Comparison of ENCODE assay signal across 10 cellular contexts in the genomic region with DNA sequence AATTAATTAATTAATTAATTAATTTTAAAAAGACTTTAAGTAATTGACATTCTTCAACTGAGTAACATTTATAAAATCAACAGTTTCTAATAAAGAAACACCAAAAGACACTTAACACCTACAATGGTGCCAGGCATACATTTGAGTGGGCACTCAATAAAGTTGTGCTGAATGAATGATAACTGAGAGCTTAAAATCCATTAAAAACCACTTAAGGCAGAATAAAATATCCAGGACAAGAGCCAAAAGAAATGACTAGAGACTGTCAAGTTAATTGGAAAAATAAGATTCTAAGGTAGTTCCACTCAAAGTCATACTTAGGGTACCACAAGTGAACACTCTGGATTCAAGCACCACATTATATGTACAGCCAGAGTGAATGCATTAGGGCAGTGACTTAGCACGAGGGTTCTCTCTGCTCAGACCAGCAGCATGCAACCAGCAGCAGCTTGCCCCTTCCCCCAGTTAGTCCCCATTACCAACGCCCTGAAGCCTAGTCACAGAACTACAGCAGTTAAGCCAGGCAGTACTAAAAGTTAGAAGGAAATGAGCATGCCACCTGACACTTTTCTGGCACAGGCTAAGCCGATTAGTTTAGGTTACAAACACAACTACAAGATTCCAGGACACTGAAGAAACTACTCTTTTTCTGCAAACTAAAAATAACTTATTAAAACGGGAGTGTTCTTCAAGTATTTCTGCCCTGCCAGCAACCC. TPM values are rescaled to one million over a fixed set of nuclear protein-coding genes. Genes with fewer than 3 reads are reported as not detected.
DNase-seq lines count a peak whose midpoint lies in the region; ATAC-seq, FAIRE-seq and TF ChIP-seq lines count a peak whose summit lies in the region.
"Had no signal": no experiment of that assay in that cellular context is flagged by ENCODE, and none has a peak within 500 bp of the region (broad histone marks: within the 10 kb centered on the region; RNA-seq: fewer than 3 reads in every experiment).

No MANE protein-coding gene starts in this region.

- no TSS peak for BruUV-seq in endothelial cell of umbilical vein (replicated peaks; lab: Mats Ljungman, UMichigan)

- intact Hi-C loops in Right ventricle myocardium superior (cut with DNase I) (no loop called here), cardiac septum (cut with DNase I) (loop anchor here (5.0 kb wide), 1 partner anchor 45 kb away; a partner anchor contains a TSS), endothelial cell of umbilical vein (cut with micrococcal nuclease) (no loop called here), aorta (cut with DNase I) (loop anchor here in 1 of 2 donors (2.0 kb wide), 1 partner anchor 45 kb away; no protein-coding TSS in a partner anchor)

- no peaks in the 10 kb centered on the region for H3K9me3 Mint-ChIP-seq in mesothelial cell of epicardium
- H3K9me3 Mint-ChIP-seq: activated naive CD4-positive, alpha-beta T cell treated with anti-CD3 and anti-CD28 coated beads, Interleukin-2, amount 50 U/mL, for 72 hours had no signal

- H3K27me3 Mint-ChIP-seq in mesothelial cell of epicardium (ENCODE audit: low read depth) = no peaks in the 10 kb centered on the region

- TF ChIP-seq CTCF in endothelial cell of umbilical vein (IDR thresholded peaks at IDR 0.05; ENCODE audit: extremely low read depth in 1 of 2, insufficient read depth in 1 of 2, low read depth in 1 of 2, low read length in 2 of 2) = no peak
- TF ChIP-seq CTCF in mesothelial cell of epicardium (IDR thresholded peaks at IDR 0.05; ENCODE audit: unreplicated experiment) = no peak

- H3K4me3 ChIP-seq in endothelial cell of umbilical vein (replicated peaks in 1 of 3; ENCODE audit: insufficient read depth in 1 of 3, low read depth in 1 of 3, low read length in 3 of 3) (no peak overlapping the region), aorta (ENCODE audit: low read length in 2 of 2) (peak overlapping the region in 1 of 2 donors; percentile 26)

- peak overlapping the region; percentile 54 for H3K27ac Mint-ChIP-seq in mesothelial cell of epicardium
- H3K27ac Mint-ChIP-seq: activated naive CD4-positive, alpha-beta T cell treated with anti-CD3 and anti-CD28 coated beads, Interleukin-2, amount 50 U/mL, for 72 hours had no signal

- 2% methylated on average over 4 of the region's 4 CpGs for WGBS in aorta, 2 donors

- no peaks in the 10 kb centered on the region for H3K9me1 ChIP-seq in endothelial cell of umbilical vein (replicated peaks; ENCODE audit: control insufficient read depth, extremely low read depth, insufficient read depth, low read length)

- H3K36me3 Mint-ChIP-seq in mesothelial cell of epicardium = no peaks in the 10 kb centered on the region
- H3K36me3 Mint-ChIP-seq: activated naive CD4-positive, alpha-beta T cell treated with anti-CD3 and anti-CD28 coated beads, Interleukin-2, amount 50 U/mL, for 72 hours had no signal

- no peaks in the 10 kb centered on the region for H3K27me3 ChIP-seq in endothelial cell of umbilical vein (ENCODE audit: control insufficient read depth in 2 of 2, insufficient read depth in 2 of 2, low read length in 2 of 2)
- H3K27me3 ChIP-seq in aorta (ENCODE audit: control insufficient read depth in 1 of 2, insufficient read depth in 2 of 2, low read length in 1 of 2) = no peaks in the 10 kb centered on the region

- H3K4me1 ChIP-seq in endothelial cell of umbilical vein (ENCODE audit: control insufficient read depth, extremely low read depth, insufficient read depth, low read length) (peaks cover 43% of the 10 kb centered on the region), aorta (ENCODE audit: control insufficient read depth in 1 of 2, insufficient read depth in 2 of 2, low read length in 2 of 2) (peaks cover 2 to 4% of the 10 kb centered on the region in 2 donors)

- POLR2A ChIA-PET in endothelial cell of umbilical vein (lab: Charles Lee) = no interaction called here

- no peak for FAIRE-seq in endothelial cell of umbilical vein (lab: Jason Lieb, UNC)

- H2AFZ ChIP-seq in endothelial cell of umbilical vein (ENCODE audit: low read depth, low read length) = no peak overlapping the region

- no peak for TF ChIP-seq POLR2A in endothelial cell of umbilical vein (IDR thresholded peaks at IDR 0.05; ENCODE audit: low read depth, low read length)

- peaks cover 98% of the 10 kb centered on the region for H3K79me2 ChIP-seq in endothelial cell of umbilical vein (ENCODE audit: control insufficient read depth, insufficient read depth, low read length)

- dilution Hi-C loops in endothelial cell of umbilical vein (cut with MboI; ENCODE audit: extremely low pct_ligation_motif_present, low sequenced_read_pairs) = no loop called here

- peaks cover 27% of the 10 kb centered on the region for H4K20me1 ChIP-seq in endothelial cell of umbilical vein (replicated peaks; ENCODE audit: control insufficient read depth, extremely low read depth, insufficient read depth, low read length)

- CTCF ChIA-PET in endothelial cell of umbilical vein (lab: Charles Lee) = interaction anchor here (0.8 to 3.0 kb wide), 5 partner anchors 7 to 62 kb away, joined by 3 to 21 read pairs (median 4); no protein-coding TSS in a partner anchor

- H3K9ac ChIP-seq in endothelial cell of umbilical vein (replicated peaks; ENCODE audit: extremely low read depth, insufficient read depth, low read length) = no peak overlapping the region

- H3K36me3 ChIP-seq in endothelial cell of umbilical vein (ENCODE audit: control insufficient read depth in 2 of 2, extremely low read depth in 1 of 2, insufficient read depth in 2 of 2, low read length in 2 of 2) (no peaks in the 10 kb centered on the region), aorta (ENCODE audit: control insufficient read depth in 1 of 2, insufficient read depth in 2 of 2, low read length in 1 of 2) (no peaks in the 10 kb centered on the region)

- DNase-seq in Right ventricle myocardium superior (no peak), cardiac septum (ENCODE audit: low spot score) (no peak), endothelial cell of umbilical vein (ENCODE audit: low read depth, low spot score) (peak; percentile 60), mesothelial cell of epicardium (ENCODE audit: low spot score in 2 of 2, unreplicated experiment in 2 of 2) (no peak), aorta (peak in 1 of 2 donors; percentile 72), kidney tubule cell (ENCODE audit: low spot score) (no peak), AML-193 (lab: John Stamatoyannopoulos, UW) (no peak), HuH-7.5 (ENCODE audit: low spot score) (no peak)
- DNase-seq: NCI-H1417 treated with DMSO at 0.1 percent for 48 hours had no signal

- peak; percentile 54 for ATAC-seq in Right ventricle myocardium superior (ENCODE audit: poor library complexity)
- ATAC-seq in aorta (ENCODE audit: low FRiP score) = peak; percentile 67
- ATAC-seq: activated naive CD4-positive, alpha-beta T cell treated with anti-CD3 and anti-CD28 coated beads, Interleukin-2, amount 50 U/mL, for 72 hours had no signal

- H3K4me1 Mint-ChIP-seq in mesothelial cell of epicardium = peaks cover 39% of the 10 kb centered on the region

- H3K27ac ChIP-seq in endothelial cell of umbilical vein (ENCODE audit: insufficient read depth, low read depth, low read length) (no peak overlapping the region), aorta (ENCODE audit: low read depth in 1 of 2, low read length in 2 of 2) (peak overlapping the region in 1 of 2 donors; percentile 28)

- peak overlapping the region; percentile 30 for H3K4me2 ChIP-seq in endothelial cell of umbilical vein (ENCODE audit: insufficient read depth, low read length)

- no peak overlapping the region for H3K4me3 Mint-ChIP-seq in mesothelial cell of epicardium

- H3K9me3 ChIP-seq in endothelial cell of umbilical vein (replicated peaks; ENCODE audit: control insufficient read depth, insufficient read depth, low read length) = no peaks in the 10 kb centered on the region
- H3K9me3 ChIP-seq in aorta (ENCODE audit: control insufficient read depth, low read length) = no peaks in the 10 kb centered on the region

TF ChIP-seq in endothelial cell of umbilical vein, 7 proteins besides CTCF, POLR2A, EP300 and RAD21:
- TF ChIP-seq POLR2AphosphoS5 (IDR thresholded peaks at IDR 0.05; ENCODE audit: insufficient read depth, low read depth, low read length) = no peak
- TF ChIP-seq GATA2 (IDR thresholded peaks at IDR 0.05; ENCODE audit: insufficient read depth, insufficient read length, low read depth, low read length) = no peak
- no peak for TF ChIP-seq MYC (IDR thresholded peaks at IDR 0.05; ENCODE audit: low read depth, low read length)

RNA-seq across cellular contexts. Expression of a gene that starts 46.5 kb away (rescaled TPM):
- total RNA-seq in Right ventricle myocardium superior (26.3 TPM), cardiac septum (46.5 TPM), endothelial cell of umbilical vein (82.4 and 92.3 TPM in 2 replicates), mesothelial cell of epicardium (67.6 to 71.9 TPM (median 69.4 TPM) in 3 replicates), aorta (10 to 100 TPM; 40.5 to 42.1 TPM)
- polyA plus RNA-seq in endothelial cell of umbilical vein (24.0 and 26.3 TPM in 2 replicates), aorta (1 to 10 TPM; 5.9 to 6.9 TPM)
- 27.7 and 27.9 TPM in 2 replicates for polyA plus RNA-seq in endothelial cell of umbilical vein (2011; cell fraction: cytosol; rRNA removed)
- 51.3 and 61.7 TPM in 2 replicates for polyA plus RNA-seq in endothelial cell of umbilical vein (2011; cell fraction: nucleus; rRNA removed)
- 48.4 and 60.7 TPM in 2 replicates for polyA plus RNA-seq in endothelial cell of umbilical vein (2012)
- 84.2 and 92.3 TPM in 2 replicates for polyA minus RNA-seq in endothelial cell of umbilical vein
- 12.7 TPM for polyA minus RNA-seq in endothelial cell of umbilical vein (2011; cell fraction: cytosol; rRNA and poly(A)+ RNA removed)
- 58.7 and 84.7 TPM in 2 replicates for polyA minus RNA-seq in endothelial cell of umbilical vein (2011; cell fraction: nucleus; rRNA and poly(A)+ RNA removed)
